ENCODE assay signal across 17 cellular contexts in the genomic region with DNA sequence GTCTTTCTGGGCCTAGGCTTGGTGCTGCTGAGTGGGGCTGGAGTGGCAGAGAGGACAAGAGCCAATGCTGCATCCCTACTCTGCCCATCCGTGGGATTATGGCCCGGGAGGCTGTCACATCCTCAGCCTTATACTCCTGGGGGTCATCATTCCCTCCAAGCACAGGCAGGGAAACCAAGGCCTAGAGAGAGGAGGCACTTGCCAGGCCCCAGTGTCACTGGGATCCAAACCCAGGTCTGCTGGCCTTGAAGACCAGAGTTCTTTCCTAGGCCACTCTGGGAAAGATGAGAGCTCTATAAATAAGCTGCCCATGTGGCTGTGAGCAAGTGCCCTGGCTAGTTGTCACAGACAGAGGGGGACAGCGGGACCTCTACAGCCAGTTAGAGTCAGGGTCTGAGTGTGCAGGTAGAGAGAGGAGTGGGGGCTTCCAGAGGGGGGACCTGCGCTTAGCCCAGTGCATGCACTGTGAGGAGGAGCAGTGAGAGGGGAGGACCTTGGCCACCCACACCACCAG. TPM values are rescaled to one million over a fixed set of nuclear protein-coding genes. Genes with fewer than 3 reads are reported as not detected.
DNase-seq lines count a peak whose midpoint lies in the region; ATAC-seq and TF ChIP-seq lines count a peak whose summit lies in the region.
"Had no signal": no experiment of that assay in that cellular context is flagged by ENCODE, and none has a peak within 500 bp of the region (broad histone marks: within the 10 kb centered on the region; RNA-seq: fewer than 3 reads in every experiment).

No MANE protein-coding gene starts in this region.

- H3K23ac ChIP-seq in mesendoderm (ENCODE audit: low read length): peak overlapping the region; percentile 80

- H2AK5ac ChIP-seq in mesendoderm (ENCODE audit: low read length): no peak overlapping the region

- no peak for TF ChIP-seq CTCF in RWPE1 (conservative IDR thresholded peaks at IDR 0.05; ENCODE audit: low read depth)

- H3K4ac ChIP-seq in mesendoderm (ENCODE audit: low read depth, low read length): no peak overlapping the region

- no peak overlapping the region for H3K4me3 ChIP-seq in mesendoderm (ENCODE audit: low read length)
- H3K4me3 ChIP-seq: dorsolateral prefrontal cortex, transverse colon had no signal

- H3K4me1 ChIP-seq in mesendoderm (ENCODE audit: control insufficient read depth, low read depth, low read length): no peaks in the 10 kb centered on the region

- H2BK15ac ChIP-seq in mesendoderm (replicated peaks; ENCODE audit: low read depth): no peak overlapping the region

- no peak overlapping the region for H3K9ac ChIP-seq in mesendoderm (ENCODE audit: low read length)
- H3K9ac ChIP-seq: parathyroid adenoma had no signal

- H3K18ac ChIP-seq in mesendoderm (ENCODE audit: low read length): no peak overlapping the region

- no CpG with 5 or more reads among the region's 4 CpGs for WGBS in mesendoderm (ENCODE audit: extremely low coverage, insufficient coverage, low lambda C conversion rate)

- peak overlapping the region; percentile 93 for H3K27ac ChIP-seq in RWPE1
- no peak overlapping the region for H3K27ac ChIP-seq in mesendoderm (ENCODE audit: low read depth, low read length)
- H3K27ac ChIP-seq: epithelial cell of prostate, parathyroid adenoma had no signal

- no peak overlapping the region for H3K4me2 ChIP-seq in mesendoderm (ENCODE audit: low read length)

- H3K27me3 Mint-ChIP-seq in stimulated activated naive B cell treated with anti-CD40 and anti-IgM and Interleukin-4, amounts not matched to agents 10 μg/mL and 1 μg/mL and 100 μg/mL, for 72 hours: no peaks in the 10 kb centered on the region
- H3K27me3 Mint-ChIP-seq: stimulated activated naive CD8-positive, alpha-beta T cell treated with anti-CD3 and anti-CD28 coated beads, Interleukin-15, amount 100 ng/mL, for 72 hours had no signal

- H3K36me3 Mint-ChIP-seq in stimulated activated naive B cell treated with anti-CD40 and anti-IgM and Interleukin-4, amounts not matched to agents 10 μg/mL and 1 μg/mL and 100 μg/mL, for 72 hours: peaks cover 40 to 62% of the 10 kb centered on the region in 2 donors

- H3K4me1 Mint-ChIP-seq in stimulated activated naive B cell treated with anti-CD40 and anti-IgM and Interleukin-4, amounts not matched to agents 10 μg/mL and 1 μg/mL and 100 μg/mL, for 72 hours: peaks cover 82 to 85% of the 10 kb centered on the region in 2 donors

- CTCF ChIA-PET in RWPE1 (lab: Yijun Ruan, JAX): no interaction called here

- H3K79me1 ChIP-seq in mesendoderm (ENCODE audit: low read length): peaks cover 23% of the 10 kb centered on the region

- intact Hi-C loops in left ventricle myocardium superior (cut with micrococcal nuclease) (no loop called here), Right ventricle myocardium inferior (cut with DNase I) (no loop called here)

- H3K27me3 ChIP-seq in mesendoderm (ENCODE audit: insufficient read depth, low read length, poor library complexity): no peaks in the 10 kb centered on the region
- H3K27me3 ChIP-seq: dorsolateral prefrontal cortex, transverse colon had no signal

- H3K27ac Mint-ChIP-seq in stimulated activated naive B cell treated with anti-CD40 and anti-IgM and Interleukin-4, amounts not matched to agents 10 μg/mL and 1 μg/mL and 100 μg/mL, for 72 hours: peak overlapping the region; percentile 98

- ATAC-seq in left ventricle myocardium superior (peak; percentile 10), Right ventricle myocardium inferior (no peak), HG03342 (IDR thresholded peaks at IDR 0.05; ENCODE audit: unreplicated experiment) (no peak), HG03175 (IDR thresholded peaks at IDR 0.05; ENCODE audit: unreplicated experiment) (no peak)
- no peak for ATAC-seq in stimulated activated naive B cell treated with anti-CD40 and anti-IgM and Interleukin-4, amounts not matched to agents 10 μg/mL and 1 μg/mL and 100 μg/mL, for 72 hours (replicated peaks)
- ATAC-seq: stimulated activated naive CD8-positive, alpha-beta T cell treated with anti-CD3 and anti-CD28 coated beads, Interleukin-15, amount 100 ng/mL, for 72 hours had no signal

- peak overlapping the region; percentile 94 to 96 for H3K4me3 Mint-ChIP-seq in stimulated activated naive B cell treated with anti-CD40 and anti-IgM and Interleukin-4, amounts not matched to agents 10 μg/mL and 1 μg/mL and 100 μg/mL, for 72 hours
- H3K4me3 Mint-ChIP-seq: stimulated activated naive CD8-positive, alpha-beta T cell treated with anti-CD3 and anti-CD28 coated beads, Interleukin-15, amount 100 ng/mL, for 72 hours had no signal

- no peak for DNase-seq in left ventricle myocardium superior
- DNase-seq in Right ventricle myocardium inferior (ENCODE audit: missing footprints): no peak
- no peak for DNase-seq in RWPE1 (ENCODE audit: low spot score)
- no peak for DNase-seq in mesendoderm
- DNase-seq in stimulated activated naive B cell treated with anti-CD40 and anti-IgM and Interleukin-4, amounts not matched to agents 10 μg/mL and 1 μg/mL and 100 μg/mL, for 72 hours: no peak
- no peak for DNase-seq in cerebellum (ENCODE audit: low spot score)
- DNase-seq: Caco-2; dorsolateral prefrontal cortex; NCI-H1092; NCI-H2081; stimulated activated CD4-positive, alpha-beta T cell treated with anti-CD3 and anti-CD28 coated beads, Interleukin-2, amount 100 ng/mL, for 24 hours; stimulated activated naive CD8-positive, alpha-beta T cell treated with anti-CD3 and anti-CD28 coated beads, Interleukin-15, amount 100 ng/mL, for 72 hours; transverse colon had no signal

- H3K56ac ChIP-seq in mesendoderm (ENCODE audit: low read length): no peak overlapping the region

- H2BK120ac ChIP-seq in mesendoderm (ENCODE audit: low read depth, low read length): no peak overlapping the region

- H3K9me3 Mint-ChIP-seq in stimulated activated naive B cell treated with anti-CD40 and anti-IgM and Interleukin-4, amounts not matched to agents 10 μg/mL and 1 μg/mL and 100 μg/mL, for 72 hours: no peaks in the 10 kb centered on the region
- H3K9me3 Mint-ChIP-seq: stimulated activated naive CD8-positive, alpha-beta T cell treated with anti-CD3 and anti-CD28 coated beads, Interleukin-15, amount 100 ng/mL, for 72 hours had no signal

- no peak overlapping the region for H2BK5ac ChIP-seq in mesendoderm (ENCODE audit: low read length)

- H3K36me3 ChIP-seq in mesendoderm (ENCODE audit: control insufficient read depth, insufficient read depth, low read length): no peaks in the 10 kb centered on the region
- H3K36me3 ChIP-seq: transverse colon had no signal

- no peak overlapping the region for H4K5ac ChIP-seq in mesendoderm (ENCODE audit: low read length)

- peaks cover 2% of the 10 kb centered on the region for H3K79me2 ChIP-seq in mesendoderm (ENCODE audit: control insufficient read depth, insufficient read depth, low read length)
- H3K79me2 ChIP-seq: parathyroid adenoma had no signal

- POLR2A ChIA-PET in RWPE1 (lab: Yijun Ruan, JAX; ENCODE audit: low non-redundant PET): no interaction called here

- H4K8ac ChIP-seq in mesendoderm (ENCODE audit: low read depth, low read length): no peak overlapping the region

RNA-seq across cellular contexts. Expression of a gene that starts 4.8 kb away (rescaled TPM):
- total RNA-seq in left ventricle myocardium superior: 1.8 TPM
- total RNA-seq in Right ventricle myocardium inferior: 2.3 TPM
- 2.8 TPM for polyA plus RNA-seq in mesendoderm (2013, experiment 1 of 2)
- 3.0 TPM for polyA plus RNA-seq in mesendoderm (2013, experiment 2 of 2)
- total RNA-seq in cerebellum: 4.4 TPM
